In the genomic region with DNA sequence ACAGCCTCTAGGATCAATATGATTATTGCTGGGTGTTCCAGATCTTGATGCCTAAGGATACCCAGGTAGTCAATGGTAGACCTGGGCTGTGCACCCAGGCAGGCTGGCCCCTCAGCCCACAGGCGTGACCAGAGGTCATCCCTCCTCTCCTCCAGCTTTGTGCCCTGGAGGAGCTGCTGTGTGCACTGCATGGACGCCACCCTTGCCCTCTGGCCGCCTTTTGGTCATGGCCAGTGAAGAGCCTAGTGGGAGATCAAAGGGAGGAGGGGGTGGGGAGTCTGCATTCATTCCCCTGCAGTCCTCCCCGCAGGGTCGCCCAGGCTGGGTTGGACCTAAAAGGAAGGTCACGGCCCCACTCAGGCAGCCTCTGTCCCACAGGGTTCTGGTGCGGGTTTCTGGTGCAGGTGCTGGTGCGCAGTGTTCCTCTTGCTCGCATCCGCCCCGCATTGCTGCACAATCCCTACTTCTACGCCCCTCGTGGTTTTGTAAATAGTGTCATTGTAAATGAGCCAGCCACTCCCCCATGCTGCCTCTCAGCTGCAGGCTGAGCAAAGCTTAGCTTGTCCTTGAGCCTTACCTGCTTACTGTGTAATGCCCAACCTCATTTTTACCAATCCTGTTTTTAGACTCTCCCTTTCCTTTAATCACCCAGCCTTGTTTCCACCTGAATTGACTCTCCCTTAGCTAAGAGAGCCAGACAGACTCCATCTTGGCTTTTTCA, we compare ENCODE assay signal across 1 cellular context.
TF ChIP-seq lines count a peak whose summit lies in the region.

No MANE protein-coding gene starts in this region.

TF ChIP-seq in K562, 482 proteins besides CTCF, POLR2A, EP300 and RAD21 (continued from another document and continues in another):
- no peak for TF ChIP-seq ZNF217 (CRISPR knock-in tag; IDR thresholded peaks at IDR 0.05)
- TF ChIP-seq ZFX (CRISPR knock-in tag; IDR thresholded peaks at IDR 0.05) = no peak
- TF ChIP-seq ZBTB11 (CRISPR knock-in tag; IDR thresholded peaks at IDR 0.05) = no peak
- TF ChIP-seq PRDM10 (IDR thresholded peaks at IDR 0.05; ENCODE audit: partially characterized antibody) = no peak
- TF ChIP-seq RHOXF2B (CRISPR knock-in tag; conservative IDR thresholded peaks at IDR 0.05) = no peak
- TF ChIP-seq, protein P1, sequence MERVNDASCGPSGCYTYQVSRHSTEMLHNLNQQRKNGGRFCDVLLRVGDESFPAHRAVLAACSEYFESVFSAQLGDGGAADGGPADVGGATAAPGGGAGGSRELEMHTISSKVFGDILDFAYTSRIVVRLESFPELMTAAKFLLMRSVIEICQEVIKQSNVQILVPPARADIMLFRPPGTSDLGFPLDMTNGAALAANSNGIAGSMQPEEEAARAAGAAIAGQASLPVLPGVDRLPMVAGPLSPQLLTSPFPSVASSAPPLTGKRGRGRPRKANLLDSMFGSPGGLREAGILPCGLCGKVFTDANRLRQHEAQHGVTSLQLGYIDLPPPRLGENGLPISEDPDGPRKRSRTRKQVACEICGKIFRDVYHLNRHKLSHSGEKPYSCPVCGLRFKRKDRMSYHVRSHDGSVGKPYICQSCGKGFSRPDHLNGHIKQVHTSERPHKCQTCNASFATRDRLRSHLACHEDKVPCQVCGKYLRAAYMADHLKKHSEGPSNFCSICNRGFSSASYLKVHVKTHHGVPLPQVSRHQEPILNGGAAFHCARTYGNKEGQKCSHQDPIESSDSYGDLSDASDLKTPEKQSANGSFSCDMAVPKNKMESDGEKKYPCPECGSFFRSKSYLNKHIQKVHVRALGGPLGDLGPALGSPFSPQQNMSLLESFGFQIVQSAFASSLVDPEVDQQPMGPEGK (CRISPR knock-in tag; IDR thresholded peaks at IDR 0.05; ENCODE audit: borderline replicate concordance) = no peak
- no peak for TF ChIP-seq MED1 (CRISPR knock-in tag; IDR thresholded peaks at IDR 0.05; ENCODE audit: borderline replicate concordance)
- TF ChIP-seq ZBTB33 (CRISPR knock-in tag; IDR thresholded peaks at IDR 0.05) = no peak
- TF ChIP-seq MTA2 (IDR thresholded peaks at IDR 0.05; ENCODE audit: low read depth) = no peak
- TF ChIP-seq WHSC1 (IDR thresholded peaks at IDR 0.05; ENCODE audit: low read length) = no peak
- TF ChIP-seq, protein P2, sequence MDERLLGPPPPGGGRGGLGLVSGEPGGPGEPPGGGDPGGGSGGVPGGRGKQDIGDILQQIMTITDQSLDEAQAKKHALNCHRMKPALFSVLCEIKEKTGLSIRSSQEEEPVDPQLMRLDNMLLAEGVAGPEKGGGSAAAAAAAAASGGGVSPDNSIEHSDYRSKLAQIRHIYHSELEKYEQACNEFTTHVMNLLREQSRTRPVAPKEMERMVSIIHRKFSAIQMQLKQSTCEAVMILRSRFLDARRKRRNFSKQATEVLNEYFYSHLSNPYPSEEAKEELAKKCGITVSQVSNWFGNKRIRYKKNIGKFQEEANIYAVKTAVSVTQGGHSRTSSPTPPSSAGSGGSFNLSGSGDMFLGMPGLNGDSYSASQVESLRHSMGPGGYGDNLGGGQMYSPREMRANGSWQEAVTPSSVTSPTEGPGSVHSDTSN (CRISPR knock-in tag; IDR thresholded peaks at IDR 0.05; ENCODE audit: low read depth) = no peak
- TF ChIP-seq, protein P2 (tag; conservative IDR thresholded peaks at IDR 0.05; ENCODE audit: low read depth) = no peak
- TF ChIP-seq TRIM25 (IDR thresholded peaks at IDR 0.05; ENCODE audit: borderline replicate concordance) = no peak
- TF ChIP-seq ZNF274 (IDR thresholded peaks at IDR 0.05; ENCODE audit: borderline replicate concordance, low read depth, low read length) = no peak
- 0 out of 2 replicates have a peak, but pooled peaks have one; percentile 53 for TF ChIP-seq TAF7 (tag; IDR thresholded peaks at IDR 0.05)
- no peak for TF ChIP-seq ZNF444 (CRISPR knock-in tag; IDR thresholded peaks at IDR 0.05)
- TF ChIP-seq PHTF2 (CRISPR knock-in tag; IDR thresholded peaks at IDR 0.05) = no peak
- no peak for TF ChIP-seq NFATC3 (IDR thresholded peaks at IDR 0.05)
- no peak for TF ChIP-seq NKRF (IDR thresholded peaks at IDR 0.05; ENCODE audit: borderline replicate concordance)
- TF ChIP-seq KLF1 (tag; IDR thresholded peaks at IDR 0.05) = no peak
- no peak for TF ChIP-seq SRSF1 (IDR thresholded peaks at IDR 0.05; ENCODE audit: low read depth, low read length)
- TF ChIP-seq, protein P3, sequence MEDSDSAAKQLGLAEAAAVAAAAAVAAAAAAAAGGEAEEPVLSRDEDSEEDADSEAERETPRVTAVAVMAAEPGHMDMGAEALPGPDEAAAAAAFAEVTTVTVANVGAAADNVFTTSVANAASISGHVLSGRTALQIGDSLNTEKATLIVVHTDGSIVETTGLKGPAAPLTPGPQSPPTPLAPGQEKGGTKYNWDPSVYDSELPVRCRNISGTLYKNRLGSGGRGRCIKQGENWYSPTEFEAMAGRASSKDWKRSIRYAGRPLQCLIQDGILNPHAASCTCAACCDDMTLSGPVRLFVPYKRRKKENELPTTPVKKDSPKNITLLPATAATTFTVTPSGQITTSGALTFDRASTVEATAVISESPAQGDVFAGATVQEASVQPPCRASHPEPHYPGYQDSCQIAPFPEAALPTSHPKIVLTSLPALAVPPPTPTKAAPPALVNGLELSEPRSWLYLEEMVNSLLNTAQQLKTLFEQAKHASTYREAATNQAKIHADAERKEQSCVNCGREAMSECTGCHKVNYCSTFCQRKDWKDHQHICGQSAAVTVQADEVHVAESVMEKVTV (CRISPR knock-in tag; IDR thresholded peaks at IDR 0.05) = no peak
- no peak for TF ChIP-seq MBD1 (CRISPR knock-in tag; IDR thresholded peaks at IDR 0.05)
- TF ChIP-seq TAL1 (IDR thresholded peaks at IDR 0.05) = no peak
- TF ChIP-seq DACH1 (IDR thresholded peaks at IDR 0.05; ENCODE audit: partially characterized antibody) = no peak
- TF ChIP-seq NCOA1 (IDR thresholded peaks at IDR 0.05; ENCODE audit: low read depth) = no peak
- TF ChIP-seq CCAR2 (IDR thresholded peaks at IDR 0.05; ENCODE audit: low read depth, low read length) = no peak
- no peak for TF ChIP-seq ZC3H8 (IDR thresholded peaks at IDR 0.05)
- TF ChIP-seq, protein P4, sequence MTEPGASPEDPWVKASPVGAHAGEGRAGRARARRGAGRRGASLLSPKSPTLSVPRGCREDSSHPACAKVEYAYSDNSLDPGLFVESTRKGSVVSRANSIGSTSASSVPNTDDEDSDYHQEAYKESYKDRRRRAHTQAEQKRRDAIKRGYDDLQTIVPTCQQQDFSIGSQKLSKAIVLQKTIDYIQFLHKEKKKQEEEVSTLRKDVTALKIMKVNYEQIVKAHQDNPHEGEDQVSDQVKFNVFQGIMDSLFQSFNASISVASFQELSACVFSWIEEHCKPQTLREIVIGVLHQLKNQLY (CRISPR knock-in tag; conservative IDR thresholded peaks at IDR 0.05) = no peak
- no peak for TF ChIP-seq KDM2B (CRISPR knock-in tag; IDR thresholded peaks at IDR 0.05)
